Comparison of ENCODE assay signal across 1 cellular context in the genomic region with DNA sequence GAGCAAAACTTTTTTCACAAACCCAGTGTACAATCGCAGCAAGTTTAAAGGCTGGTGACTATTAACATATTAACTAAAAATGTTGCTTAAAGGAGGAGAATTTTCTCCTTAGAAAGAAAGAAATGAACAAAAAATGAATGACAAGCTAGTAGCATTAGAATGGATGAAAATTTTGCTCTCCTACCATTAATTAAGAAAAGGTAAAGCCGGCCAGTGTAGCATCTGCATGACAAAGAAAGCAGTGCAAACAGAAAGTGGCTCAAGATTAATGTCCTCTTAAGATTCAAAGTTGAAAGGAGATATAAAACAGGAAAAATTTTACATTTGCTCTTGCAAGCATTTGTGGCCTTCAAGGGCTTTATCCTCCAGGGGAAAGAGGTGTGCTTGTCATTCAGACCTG.
TF ChIP-seq lines count a peak whose summit lies in the region.

No MANE protein-coding gene starts in this region.

TF ChIP-seq in H1, 55 proteins besides CTCF, POLR2A, EP300 and RAD21:
- TF ChIP-seq MAFK (IDR thresholded peaks at IDR 0.05; ENCODE audit: low read depth, low read length) (no peak), POU5F1 (IDR thresholded peaks at IDR 0.05; ENCODE audit: low read depth, low read length) (0 out of 2 replicates have a peak, but pooled peaks have one; percentile 50), CBX8 (IDR thresholded peaks at IDR 0.05; ENCODE audit: borderline replicate concordance, low read depth, low read length) (no peak)
TF ChIP-seq in H1: peak in this region for 1.
